Comparison of ENCODE assay signal across 8 cellular contexts in the genomic region with DNA sequence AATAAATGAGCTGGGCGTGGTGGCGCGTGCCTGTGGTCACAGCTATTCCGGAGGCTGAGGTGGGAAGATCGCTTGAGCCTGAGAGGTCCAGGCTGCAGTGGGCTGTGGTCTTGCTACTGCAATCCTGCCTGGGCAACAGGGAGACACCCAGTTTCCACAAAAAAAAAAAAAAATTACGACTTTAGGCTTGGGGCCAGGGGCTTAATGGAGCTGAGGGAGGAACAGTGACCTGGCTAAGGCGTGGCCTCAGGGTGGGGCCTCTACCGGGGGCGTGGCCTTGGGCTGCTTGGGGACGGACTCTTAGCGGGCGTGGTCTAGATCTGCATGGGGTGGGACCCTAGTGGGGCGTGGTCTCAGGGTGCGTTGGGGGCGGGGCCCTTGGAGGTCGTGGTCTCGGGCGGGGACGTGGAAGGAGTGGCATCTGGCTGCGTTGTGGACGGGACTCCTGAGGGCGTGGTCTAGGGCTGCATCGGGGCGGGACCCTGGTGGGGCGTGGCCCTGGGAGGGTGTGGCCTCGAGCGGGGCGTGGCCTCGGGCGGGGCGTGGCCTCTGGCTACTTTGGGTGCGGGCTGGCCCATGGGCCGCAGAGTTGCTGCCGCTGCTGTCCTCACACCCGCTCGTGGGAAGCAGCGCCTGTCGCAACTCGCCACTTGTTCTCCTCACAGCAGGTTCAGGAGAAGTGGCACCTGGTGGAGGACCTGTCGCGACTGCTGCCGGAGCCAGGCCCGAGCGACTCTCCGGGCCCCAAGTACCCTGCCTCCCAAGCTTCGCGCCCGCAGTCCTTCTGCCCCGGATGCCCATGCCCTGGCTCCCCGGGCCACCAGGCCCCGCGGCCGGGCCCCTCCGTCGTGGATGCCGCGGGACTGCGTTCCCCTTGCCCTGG.
A peak's percentile ranks its signal among the peaks of the same experiment; 100 is the strongest.
DNase-seq lines count a peak whose midpoint lies in the region; ATAC-seq lines count a peak whose summit lies in the region.

No MANE protein-coding gene starts in this region.

- H3K4me3 ChIP-seq in iPS-15b (ENCODE audit: low read depth, low read length), result peak overlapping the region; percentile 45

- peak; percentile 78 for ATAC-seq in GM18511 (IDR thresholded peaks at IDR 0.05; ENCODE audit: unreplicated experiment)
- peak; percentile 70 for ATAC-seq in HG02840 (IDR thresholded peaks at IDR 0.05; ENCODE audit: low FRiP score, unreplicated experiment)

- no peaks in the 10 kb centered on the region for H3K36me3 ChIP-seq in iPS-15b (ENCODE audit: control insufficient read depth, insufficient read depth, low read length)

- H3K27me3 ChIP-seq in iPS-15b (ENCODE audit: control insufficient read depth, insufficient read depth, low read length), result no peaks in the 10 kb centered on the region

- H3K9me3 ChIP-seq in iPS-15b (ENCODE audit: control insufficient read depth, insufficient read depth, low read length), result no peaks in the 10 kb centered on the region

- DNase-seq in NCI-H128 (lab: John Stamatoyannopoulos, UW; ENCODE audit: unreplicated experiment) (peak; percentile 79), T-helper 1 cell (peak; percentile 92 to 97 (median 95)), NCI-H2107 treated with DMSO at 0.1 percent for 48 hours (lab: John Stamatoyannopoulos, UW; ENCODE audit: unreplicated experiment) (no peak)
- DNase-seq in activated naive CD8-positive, alpha-beta T cell treated with anti-CD3 and anti-CD28 coated beads, Interleukin-2, amount 50 U/mL, for 16 hours (ENCODE audit: low read depth, low spot score), result peak; percentile 87
- DNase-seq in stimulated activated CD4-positive, alpha-beta T cell treated with anti-CD3 and anti-CD28 coated beads, Interleukin-1b, Interleukin-23, amount 100 ng/mL, for 48 hours, result peak; percentile 99

- no peaks in the 10 kb centered on the region for H3K4me1 ChIP-seq in iPS-15b (ENCODE audit: control insufficient read depth, insufficient read depth, low read length)

- H3K9ac ChIP-seq in iPS-15b (ENCODE audit: low read depth, low read length), result peak overlapping the region; percentile 24
